26 cellular contexts compared by ENCODE assay signal in genomic region chr16:8489580-8489979, GRCh38.
"Had no signal": no experiment of that assay in that cellular context is flagged by ENCODE, and none has a peak within 500 bp of the region (broad histone marks: within the 10 kb centered on the region; RNA-seq: fewer than 3 reads in every experiment).

No MANE protein-coding gene starts in this region.

- H3K4me3 ChIP-seq: left lung, lower lobe of right lung, pancreas, prostate gland, skin epidermis, spleen, tibial nerve, vagina had no signal

- H3K27ac Mint-ChIP-seq: naive thymus-derived CD4-positive, alpha-beta T cell; natural killer cell treated with Interleukin-12 subunit alpha and Interleukin-12 subunit beta and Interleukin-15 and Interleukin-18, amount 100 ng/mL, for 72 hours; stimulated activated effector memory CD8-positive, alpha-beta T cell treated with anti-CD3 and anti-CD28 coated beads, Interleukin-12 subunit alpha, Interleukin-12 subunit beta, amount 100 ng/mL, for 72 hours; stimulated activated naive CD8-positive, alpha-beta T cell treated with anti-CD3 and anti-CD28 coated beads, Interleukin-15, amount 100 ng/mL, for 72 hours; type B pancreatic cell had no signal

- H3K9me3 ChIP-seq: left lung, lower lobe of right lung, pancreas, prostate gland, spleen, vagina had no signal

- H3K36me3 ChIP-seq: left lung, lower lobe of right lung, pancreas, prostate gland, spleen, tibial nerve, vagina had no signal

- H3K4me1 ChIP-seq: left lung, lower lobe of right lung, pancreas, prostate gland, spleen, tibial nerve, vagina had no signal

- FAIRE-seq: keratinocyte, pancreas had no signal

- H3K4me3 Mint-ChIP-seq: naive thymus-derived CD4-positive, alpha-beta T cell; natural killer cell treated with Interleukin-12 subunit alpha and Interleukin-12 subunit beta and Interleukin-15 and Interleukin-18, amount 100 ng/mL, for 72 hours; stimulated activated effector memory CD8-positive, alpha-beta T cell treated with anti-CD3 and anti-CD28 coated beads, Interleukin-12 subunit alpha, Interleukin-12 subunit beta, amount 100 ng/mL, for 72 hours; stimulated activated naive CD8-positive, alpha-beta T cell treated with anti-CD3 and anti-CD28 coated beads, Interleukin-15, amount 100 ng/mL, for 72 hours; type B pancreatic cell had no signal

- H3K36me3 Mint-ChIP-seq: naive thymus-derived CD4-positive, alpha-beta T cell; natural killer cell treated with Interleukin-12 subunit alpha and Interleukin-12 subunit beta and Interleukin-15 and Interleukin-18, amount 100 ng/mL, for 72 hours; stimulated activated effector memory CD8-positive, alpha-beta T cell treated with anti-CD3 and anti-CD28 coated beads, Interleukin-12 subunit alpha, Interleukin-12 subunit beta, amount 100 ng/mL, for 72 hours; type B pancreatic cell had no signal

- ATAC-seq: left cardiac atrium; left lung; lower lobe of right lung; naive thymus-derived CD4-positive, alpha-beta T cell; natural killer cell treated with Interleukin-12 subunit alpha and Interleukin-12 subunit beta and Interleukin-15 and Interleukin-18, amount 100 ng/mL, for 72 hours; pancreas; right cardiac atrium; sciatic nerve; stimulated activated effector memory CD8-positive, alpha-beta T cell treated with anti-CD3 and anti-CD28 coated beads, Interleukin-12 subunit alpha, Interleukin-12 subunit beta, amount 100 ng/mL, for 72 hours; stimulated activated naive CD8-positive, alpha-beta T cell treated with anti-CD3 and anti-CD28 coated beads, Interleukin-15, amount 100 ng/mL, for 72 hours had no signal

- H3K4me1 Mint-ChIP-seq: naive thymus-derived CD4-positive, alpha-beta T cell; stimulated activated effector memory CD8-positive, alpha-beta T cell treated with anti-CD3 and anti-CD28 coated beads, Interleukin-12 subunit alpha, Interleukin-12 subunit beta, amount 100 ng/mL, for 72 hours; stimulated activated naive CD8-positive, alpha-beta T cell treated with anti-CD3 and anti-CD28 coated beads, Interleukin-15, amount 100 ng/mL, for 72 hours had no signal

- DNase-seq: hippocampal formation; kidney glomerular epithelial cell; left cardiac atrium; left lung; lower lobe of right lung; mammary epithelial cell; mesenchymal stem cell; naive thymus-derived CD4-positive, alpha-beta T cell; pancreas; posterior cingulate gyrus; retina; right cardiac atrium; spleen; stimulated activated CD4-positive, alpha-beta T cell treated with anti-CD3 and anti-CD28 coated beads, Interleukin-4, amount 100 ng/mL, for 24 hours; stimulated activated naive CD4-positive, alpha-beta T cell treated with Interleukin-2 at 50 U/mL for 16 hours; stimulated activated naive CD8-positive, alpha-beta T cell treated with anti-CD3 and anti-CD28 coated beads, Interleukin-15, amount 100 ng/mL, for 72 hours; substantia nigra had no signal

- H3K9me3 Mint-ChIP-seq: natural killer cell treated with Interleukin-12 subunit alpha and Interleukin-12 subunit beta and Interleukin-15 and Interleukin-18, amount 100 ng/mL, for 72 hours; stimulated activated effector memory CD8-positive, alpha-beta T cell treated with anti-CD3 and anti-CD28 coated beads, Interleukin-12 subunit alpha, Interleukin-12 subunit beta, amount 100 ng/mL, for 72 hours; type B pancreatic cell had no signal
